In the genomic region with DNA sequence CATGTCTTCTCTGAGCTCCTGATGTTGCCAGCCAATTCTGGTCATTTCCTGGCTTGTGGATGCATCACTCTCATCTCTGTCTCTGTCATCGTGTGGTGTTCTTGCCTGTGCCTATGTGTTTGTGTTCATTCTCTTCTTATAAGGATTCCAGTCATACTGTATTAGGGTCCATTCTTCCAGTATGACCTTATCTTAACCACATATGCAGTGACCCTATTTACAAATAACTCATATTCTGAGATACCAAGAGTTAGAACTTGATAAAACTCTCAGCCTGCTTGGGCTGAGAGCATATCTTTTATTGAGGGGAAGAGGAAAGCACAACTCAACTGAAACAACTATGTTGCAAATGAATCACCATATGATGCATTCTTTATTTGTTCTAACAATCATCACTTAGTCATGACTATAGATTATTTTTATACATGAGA, we compare ENCODE assay signal across 15 cellular contexts.
A peak's percentile ranks its signal among the peaks of the same experiment; 100 is the strongest.
DNase-seq lines count a peak whose midpoint lies in the region; ATAC-seq and TF ChIP-seq lines count a peak whose summit lies in the region.
"Had no signal": no experiment of that assay in that cellular context is flagged by ENCODE, and none has a peak within 500 bp of the region (broad histone marks: within the 10 kb centered on the region; RNA-seq: fewer than 3 reads in every experiment).

No MANE protein-coding gene starts in this region.

- peak overlapping the region; percentile 84 for H3K4me3 Mint-ChIP-seq in HFFc6
- H3K4me3 Mint-ChIP-seq: activated naive CD8-positive, alpha-beta T cell; CD4-positive, alpha-beta memory T cell had no signal

- TF ChIP-seq RAD21 in SK-N-SH (IDR thresholded peaks at IDR 0.05; ENCODE audit: low read length), result no peak

- H3K9me3 ChIP-seq in SK-N-SH, result 0 out of 2 replicates have a peak, but pooled peaks cover 3% of the 10 kb centered on the region

- peaks cover 74% of the 10 kb centered on the region for H3K4me1 Mint-ChIP-seq in HFFc6 (ENCODE audit: low read depth)
- H3K4me1 Mint-ChIP-seq: CD4-positive, alpha-beta memory T cell had no signal

- H3K27ac ChIP-seq in SK-N-SH (ENCODE audit: low read depth in 2 of 2, low read length in 1 of 2), result peak overlapping the region in 1 of 2 experiments; percentile 68; a peak in 2 of 4 replicates
- H3K27ac ChIP-seq in substantia nigra (ENCODE audit: low read depth, low read length, poor library complexity, severe bottlenecking), result no peak overlapping the region
- H3K27ac ChIP-seq: KMS-11, left lung had no signal

- TF ChIP-seq CTCF in HFFc6 (IDR thresholded peaks at IDR 0.05) (no peak), SK-N-SH (IDR thresholded peaks at IDR 0.05) (no peak)

- H2AFZ ChIP-seq in SK-N-SH (ENCODE audit: low read depth), result peak overlapping the region; percentile 83

- H3K4me1 ChIP-seq in SK-N-SH (ENCODE audit: control insufficient read depth in 1 of 2, insufficient read depth in 2 of 2, low read depth in 1 of 2, low read length in 1 of 2), result no peaks in the 10 kb centered on the region
- H3K4me1 ChIP-seq: left lung had no signal

- POLR2A ChIA-PET in SK-N-SH (lab: Yijun Ruan, JAX), result no interaction called here

- CTCF ChIA-PET in SK-N-SH (lab: Yijun Ruan, JAX), result interaction anchor here (0.7 kb wide), 1 partner anchor 167 kb away, joined by 3 read pairs; no protein-coding TSS in a partner anchor

- H4K20me1 ChIP-seq in SK-N-SH (ENCODE audit: insufficient read depth), result no peaks in the 10 kb centered on the region

- peaks cover 8% of the 10 kb centered on the region for H3K36me3 Mint-ChIP-seq in HFFc6 (ENCODE audit: low read depth)
- H3K36me3 Mint-ChIP-seq: activated naive CD8-positive, alpha-beta T cell; CD4-positive, alpha-beta memory T cell had no signal

- no peaks in the 10 kb centered on the region for H3K9me2 ChIP-seq in SK-N-SH

- peak overlapping the region; percentile 94 for H3K27ac Mint-ChIP-seq in HFFc6
- H3K27ac Mint-ChIP-seq: activated naive CD8-positive, alpha-beta T cell; CD4-positive, alpha-beta memory T cell had no signal

- 14% methylated on average over 1 of the region's 1 CpG for WGBS in SK-N-SH (ENCODE audit: low lambda C conversion rate)

- no peaks in the 10 kb centered on the region for H3K79me2 ChIP-seq in SK-N-SH (ENCODE audit: insufficient read depth)

- no peaks in the 10 kb centered on the region for H3K27me3 ChIP-seq in SK-N-SH (ENCODE audit: insufficient read depth)
- H3K27me3 ChIP-seq: left lung had no signal

- no peak overlapping the region for H3K9ac ChIP-seq in SK-N-SH
- H3K9ac ChIP-seq: KMS-11 had no signal

- no peaks in the 10 kb centered on the region for H3K36me3 ChIP-seq in SK-N-SH (replicated peaks in 1 of 2; ENCODE audit: control insufficient read depth in 1 of 2, insufficient read depth in 2 of 2, low read length in 1 of 2)
- H3K36me3 ChIP-seq: left lung had no signal

- DNase-seq in HFFc6 (peak; percentile 54), SK-N-SH (no peak), fibroblast of peridontal ligament (ENCODE audit: extremely low read depth) (peak; percentile 54), skeletal muscle cell (ENCODE audit: low read depth) (peak; percentile 53), substantia nigra (lab: John Stamatoyannopoulos, UW) (no peak), NCI-H526 treated with DMSO at 0.1 percent for 48 hours (lab: John Stamatoyannopoulos, UW) (no peak), D341Med (ENCODE audit: low spot score) (no peak)
- DNase-seq: CD4-positive, alpha-beta memory T cell; cortex of kidney; head of caudate nucleus; left lung; NCI-H2081 had no signal

- H3K4me3 ChIP-seq in SK-N-SH (ENCODE audit: low read depth in 2 of 2, low read length in 1 of 2) (peak overlapping the region in 1 of 2 experiments; percentile 22; a peak in 1 of 4 replicates), skeletal muscle cell (ENCODE audit: low read depth, low read length) (peak overlapping the region; percentile 1)
- H3K4me3 ChIP-seq: left lung had no signal

- H3K27me3 Mint-ChIP-seq in HFFc6 (ENCODE audit: insufficient read depth), result peaks cover 1% of the 10 kb centered on the region; the same call in 1 of the 2 replicates
- H3K27me3 Mint-ChIP-seq: activated naive CD8-positive, alpha-beta T cell; CD4-positive, alpha-beta memory T cell had no signal

- no peak for ATAC-seq in GM21528 (IDR thresholded peaks at IDR 0.05; ENCODE audit: low FRiP score, unreplicated experiment)
- ATAC-seq: left lung had no signal

- H3K4me2 ChIP-seq in SK-N-SH, result peak overlapping the region; percentile 71
- H3K4me2 ChIP-seq: KMS-11 had no signal

- TF ChIP-seq EP300 in SK-N-SH (IDR thresholded peaks at IDR 0.05; ENCODE audit: borderline replicate concordance in 1 of 2, low read depth in 1 of 2, low read length in 1 of 2), result no peak

- H3K9me3 Mint-ChIP-seq in HFFc6, result peaks cover 9% of the 10 kb centered on the region

- H3F3A ChIP-seq in SK-N-SH (replicated peaks; ENCODE audit: insufficient read depth), result peaks cover 15% of the 10 kb centered on the region

TF ChIP-seq in SK-N-SH, 30 proteins besides CTCF, POLR2A, EP300 and RAD21:
- TF ChIP-seq POLR2AphosphoS5 (IDR thresholded peaks at IDR 0.05; ENCODE audit: low read depth, low read length) (no peak), TCF12 (IDR thresholded peaks at IDR 0.05) (0 out of 2 replicates have a peak, but pooled peaks have one; percentile 15), TEAD4 (IDR thresholded peaks at IDR 0.05; ENCODE audit: borderline replicate concordance, insufficient read depth) (no peak), FOXM1 (IDR thresholded peaks at IDR 0.05; ENCODE audit: low read depth) (no peak), USF1 (IDR thresholded peaks at IDR 0.05; ENCODE audit: borderline replicate concordance, low read depth) (no peak), RXRA (IDR thresholded peaks at IDR 0.05; ENCODE audit: borderline replicate concordance, low read depth) (no peak), FOXJ3 (CRISPR knock-in tag; IDR thresholded peaks at IDR 0.05) (no peak), SMC3 (IDR thresholded peaks at IDR 0.05; ENCODE audit: low read depth, low read length) (no peak), MAX (IDR thresholded peaks at IDR 0.05; ENCODE audit: low read depth) (no peak), JUND (IDR thresholded peaks at IDR 0.05) (peak; percentile 40), CHD2 (IDR thresholded peaks at IDR 0.05; ENCODE audit: low read length, partially characterized antibody) (no peak), MEF2A (IDR thresholded peaks at IDR 0.05; ENCODE audit: borderline replicate concordance, low read depth) (0 out of 2 replicates have a peak, but pooled peaks have one; percentile 16), ELF1 (IDR thresholded peaks at IDR 0.05) (no peak), SIN3A (IDR thresholded peaks at IDR 0.05; ENCODE audit: borderline replicate concordance, low read depth, low read length) (no peak), FOSL2 (IDR thresholded peaks at IDR 0.05; ENCODE audit: borderline replicate concordance, low read depth) (peak; percentile 69; the same call in 1 of the 2 replicates), MXI1 (IDR thresholded peaks at IDR 0.05; ENCODE audit: low read depth, low read length) (no peak), NRF1 (IDR thresholded peaks at IDR 0.05; ENCODE audit: low read depth, low read length) (no peak)
- TF ChIP-seq, protein P1, sequence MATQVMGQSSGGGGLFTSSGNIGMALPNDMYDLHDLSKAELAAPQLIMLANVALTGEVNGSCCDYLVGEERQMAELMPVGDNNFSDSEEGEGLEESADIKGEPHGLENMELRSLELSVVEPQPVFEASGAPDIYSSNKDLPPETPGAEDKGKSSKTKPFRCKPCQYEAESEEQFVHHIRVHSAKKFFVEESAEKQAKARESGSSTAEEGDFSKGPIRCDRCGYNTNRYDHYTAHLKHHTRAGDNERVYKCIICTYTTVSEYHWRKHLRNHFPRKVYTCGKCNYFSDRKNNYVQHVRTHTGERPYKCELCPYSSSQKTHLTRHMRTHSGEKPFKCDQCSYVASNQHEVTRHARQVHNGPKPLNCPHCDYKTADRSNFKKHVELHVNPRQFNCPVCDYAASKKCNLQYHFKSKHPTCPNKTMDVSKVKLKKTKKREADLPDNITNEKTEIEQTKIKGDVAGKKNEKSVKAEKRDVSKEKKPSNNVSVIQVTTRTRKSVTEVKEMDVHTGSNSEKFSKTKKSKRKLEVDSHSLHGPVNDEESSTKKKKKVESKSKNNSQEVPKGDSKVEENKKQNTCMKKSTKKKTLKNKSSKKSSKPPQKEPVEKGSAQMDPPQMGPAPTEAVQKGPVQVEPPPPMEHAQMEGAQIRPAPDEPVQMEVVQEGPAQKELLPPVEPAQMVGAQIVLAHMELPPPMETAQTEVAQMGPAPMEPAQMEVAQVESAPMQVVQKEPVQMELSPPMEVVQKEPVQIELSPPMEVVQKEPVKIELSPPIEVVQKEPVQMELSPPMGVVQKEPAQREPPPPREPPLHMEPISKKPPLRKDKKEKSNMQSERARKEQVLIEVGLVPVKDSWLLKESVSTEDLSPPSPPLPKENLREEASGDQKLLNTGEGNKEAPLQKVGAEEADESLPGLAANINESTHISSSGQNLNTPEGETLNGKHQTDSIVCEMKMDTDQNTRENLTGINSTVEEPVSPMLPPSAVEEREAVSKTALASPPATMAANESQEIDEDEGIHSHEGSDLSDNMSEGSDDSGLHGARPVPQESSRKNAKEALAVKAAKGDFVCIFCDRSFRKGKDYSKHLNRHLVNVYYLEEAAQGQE (IDR thresholded peaks at IDR 0.05; ENCODE audit: low read depth, low read length), result no peak

Comparison
In these comparisons a context has a peak if more than half of its experiments do, and no peak if none do; other contexts are left out.
1. DNase-seq: peak in HFFc6 (single experiment), fibroblast of peridontal ligament (single experiment) and skeletal muscle cell (single experiment); none in SK-N-SH (single experiment), substantia nigra (0 of 49), NCI-H526 treated with DMSO at 0.1 percent for 48 hours (single experiment) and D341Med (single experiment).